10 cellular contexts compared by ENCODE assay signal in genomic region chr1:157773723-157774350, GRCh38. TPM values are rescaled to one million over a fixed set of nuclear protein-coding genes. Genes with fewer than 3 reads are reported as not detected.
A peak's percentile ranks its signal among the peaks of the same experiment; 100 is the strongest.
DNase-seq lines count a peak whose midpoint lies in the region; ATAC-seq, FAIRE-seq and TF ChIP-seq lines count a peak whose summit lies in the region.
"Had no signal": no experiment of that assay in that cellular context is flagged by ENCODE, and none has a peak within 500 bp of the region (broad histone marks: within the 10 kb centered on the region; RNA-seq: fewer than 3 reads in every experiment).

No MANE protein-coding gene starts in this region.

- H3K27ac Mint-ChIP-seq in activated CD4-positive, alpha-beta T cell treated with anti-CD3 and anti-CD28 coated beads, Interleukin-2, amount 10 ng/mL, durations not matched to agents 24 days and 14 days: no peak overlapping the region
- H3K27ac Mint-ChIP-seq: activated naive CD8-positive, alpha-beta T cell had no signal

- peak overlapping the region in 7 of 8 donors; percentile 14 to 81 (median 52) for H3K27ac ChIP-seq in spleen

- peak; percentile 31 to 80 (median 69) for TF ChIP-seq CTCF in spleen (IDR thresholded peaks at IDR 0.05 in 8 of 11, conservative IDR thresholded peaks at IDR 0.05 in 3 of 11)

- no peaks in the 10 kb centered on the region for H3K9me3 ChIP-seq in spleen

- peak in 1 of 3 donors; percentile 41 for TF ChIP-seq POLR2A in spleen (IDR thresholded peaks at IDR 0.05)

- 14 to 30% (median 18%) methylated on average over 1 of the region's 1 CpG for WGBS in spleen, 5 donors

- no peak for FAIRE-seq in HTR-8/SVneo (lab: Jason Lieb, UNC)

- H3K36me3 Mint-ChIP-seq in activated CD4-positive, alpha-beta T cell treated with anti-CD3 and anti-CD28 coated beads, Interleukin-2, amount 10 ng/mL, durations not matched to agents 24 days and 14 days (ENCODE audit: low read depth): no peaks in the 10 kb centered on the region
- H3K36me3 Mint-ChIP-seq: activated naive CD8-positive, alpha-beta T cell had no signal

- H3K4me3 Mint-ChIP-seq in activated CD4-positive, alpha-beta T cell treated with anti-CD3 and anti-CD28 coated beads, Interleukin-2, amount 10 ng/mL, durations not matched to agents 24 days and 14 days: no peak overlapping the region
- H3K4me3 Mint-ChIP-seq: activated naive CD8-positive, alpha-beta T cell had no signal

- peak; percentile 8 to 58 for DNase-seq in NCI-H526 (lab: John Stamatoyannopoulos, UW)
- no peak for DNase-seq in NCI-H526 treated with DMSO at 0.1 percent for 48 hours (lab: John Stamatoyannopoulos, UW)
- DNase-seq in SKM-1 (lab: John Stamatoyannopoulos, UW; ENCODE audit: unreplicated experiment): peak; percentile 38
- no peak for DNase-seq in spleen
- DNase-seq in HTR-8/SVneo (ENCODE audit: insufficient read length, low spot score): no peak
- no peak for DNase-seq in AG20443 (ENCODE audit: low spot score)
- no peak for DNase-seq in activated CD4-positive, alpha-beta T cell treated with anti-CD3 and anti-CD28 coated beads, Interleukin-2, amount 10 ng/mL, durations not matched to agents 24 days and 14 days

- no peaks in the 10 kb centered on the region for H3K9me3 Mint-ChIP-seq in activated CD4-positive, alpha-beta T cell treated with anti-CD3 and anti-CD28 coated beads, Interleukin-2, amount 10 ng/mL, durations not matched to agents 24 days and 14 days

- H3K36me3 ChIP-seq in spleen: peaks cover 0 to 17% (median 0%) of the 10 kb centered on the region in 6 donors

- H3K4me1 Mint-ChIP-seq in activated CD4-positive, alpha-beta T cell treated with anti-CD3 and anti-CD28 coated beads, Interleukin-2, amount 10 ng/mL, durations not matched to agents 24 days and 14 days: no peaks in the 10 kb centered on the region

- H3K27me3 ChIP-seq in spleen (replicated peaks in 1 of 7): peaks cover 0 to 9% (median 0%) of the 10 kb centered on the region in 7 donors

- ATAC-seq in HG03025 (IDR thresholded peaks at IDR 0.05; ENCODE audit: low FRiP score, unreplicated experiment): peak; percentile 70

- intact Hi-C loops in spleen (cut with DNase I; ENCODE audit: low total_unique reads): loop anchor here (10.0 kb wide), 1 partner anchor 199 kb away; no protein-coding TSS in a partner anchor
- intact Hi-C loops in activated CD4-positive, alpha-beta T cell treated with anti-CD3 and anti-CD28 coated beads, Interleukin-2, amount 10 ng/mL, durations not matched to agents 24 days and 14 days (cut with micrococcal nuclease): no loop called here

- peaks cover 0 to 77% (median 34%) of the 10 kb centered on the region in 6 donors for H3K4me1 ChIP-seq in spleen

- H3K4me3 ChIP-seq in spleen: peak overlapping the region in 3 of 8 donors; percentile 3 to 56 (median 6)

- H3K27me3 Mint-ChIP-seq in activated CD4-positive, alpha-beta T cell treated with anti-CD3 and anti-CD28 coated beads, Interleukin-2, amount 10 ng/mL, durations not matched to agents 24 days and 14 days: peaks cover 1% of the 10 kb centered on the region

RNA-seq across cellular contexts. Expression of gene FCRL2, which starts 3.1 kb away (rescaled TPM):
- 10 to 100 TPM; 32.9 to 71.1 (median 43.6) TPM for total RNA-seq in spleen
- 100 to 1,000 TPM in 1 of 3 donors, 10 to 100 TPM in 2; 93.1 to 236 (median 96.6) TPM for polyA plus RNA-seq in spleen
- total RNA-seq in activated CD4-positive, alpha-beta T cell treated with anti-CD3 and anti-CD28 coated beads, Interleukin-2, amount 10 ng/mL, durations not matched to agents 24 days and 14 days: not detected in 2 replicates
- total RNA-seq: lung microvascular endothelial cell had no signal

RNA-seq across cellular contexts. Expression of gene FCRL1, which starts 46.1 kb away (rescaled TPM):
- 100 to 1,000 TPM in 4 of 7 donors, 10 to 100 TPM in 3; 57.3 to 158 (median 110) TPM for total RNA-seq in spleen
- 10 to 100 TPM; 54.5 to 77.8 (median 72.0) TPM for polyA plus RNA-seq in spleen
- total RNA-seq in activated CD4-positive, alpha-beta T cell treated with anti-CD3 and anti-CD28 coated beads, Interleukin-2, amount 10 ng/mL, durations not matched to agents 24 days and 14 days: not detected in 2 replicates
- total RNA-seq: lung microvascular endothelial cell had no signal

Comparison
In these comparisons a context has a peak if more than half of its experiments do, and no peak if none do; other contexts are left out.
1. DNase-seq: peak in NCI-H526 (2 of 2) and SKM-1 (single experiment); none in NCI-H526 treated with DMSO at 0.1 percent for 48 hours (single experiment), spleen (single experiment), HTR-8/SVneo (single experiment), AG20443 (single experiment) and activated CD4-positive, alpha-beta T cell treated with anti-CD3 and anti-CD28 coated beads, Interleukin-2, amount 10 ng/mL, durations not matched to agents 24 days and 14 days (single experiment).
2. RNA of gene FCRL2, which starts 3.1 kb away (total RNA-seq): 32.9 to 71.1 TPM in spleen; not detected in activated CD4-positive, alpha-beta T cell treated with anti-CD3 and anti-CD28 coated beads, Interleukin-2, amount 10 ng/mL, durations not matched to agents 24 days and 14 days; every median in the first group is over 10 times any median in the second.
3. RNA of gene FCRL1, which starts 46.1 kb away (total RNA-seq): 57.3 to 158 TPM in spleen; not detected in activated CD4-positive, alpha-beta T cell treated with anti-CD3 and anti-CD28 coated beads, Interleukin-2, amount 10 ng/mL, durations not matched to agents 24 days and 14 days; every median in the first group is over 10 times any median in the second.